Comparison of ENCODE assay signal across 12 cellular contexts in genomic region chr1:229407206-229408026, GRCh38. TPM values are rescaled to one million over a fixed set of nuclear protein-coding genes. Genes with fewer than 3 reads are reported as not detected.
DNase-seq lines count a peak whose midpoint lies in the region; ATAC-seq and TF ChIP-seq lines count a peak whose summit lies in the region.
"Had no signal": no experiment of that assay in that cellular context is flagged by ENCODE, and none has a peak within 500 bp of the region (broad histone marks: within the 10 kb centered on the region; RNA-seq: fewer than 3 reads in every experiment).

No MANE protein-coding gene starts in this region.

- no peaks in the 10 kb centered on the region for H3K9me3 Mint-ChIP-seq in activated T-cell treated with anti-CD3 and anti-CD28 coated beads, Interleukin-2, amount 50 U/mL, for 4 hours

- TF ChIP-seq CTCF in gastrocnemius medialis (IDR thresholded peaks at IDR 0.05 in 4 of 5, conservative IDR thresholded peaks at IDR 0.05 in 1 of 5), result no peak

- H3K27me3 ChIP-seq in gastrocnemius medialis, result no peaks in the 10 kb centered on the region

- peak overlapping the region; percentile 89 to 95 (median 92) for H3K27ac ChIP-seq in gastrocnemius medialis
- H3K27ac ChIP-seq: epithelial cell of prostate had no signal

- H3K4me1 ChIP-seq in ES-I3 (ENCODE audit: insufficient read depth, low read length) (peaks cover 35% of the 10 kb centered on the region), gastrocnemius medialis (peaks cover 51 to 52% of the 10 kb centered on the region in 2 donors)

- peaks cover 68% of the 10 kb centered on the region for H3K27me3 Mint-ChIP-seq in activated T-cell treated with anti-CD3 and anti-CD28 coated beads, Interleukin-2, amount 50 U/mL, for 4 hours (ENCODE audit: low read depth)

- H3K36me3 Mint-ChIP-seq in activated T-cell treated with anti-CD3 and anti-CD28 coated beads, Interleukin-2, amount 50 U/mL, for 4 hours (ENCODE audit: insufficient read depth), result no peaks in the 10 kb centered on the region

- peaks cover 13% of the 10 kb centered on the region for H3K4me1 Mint-ChIP-seq in activated T-cell treated with anti-CD3 and anti-CD28 coated beads, Interleukin-2, amount 50 U/mL, for 4 hours (ENCODE audit: low read depth)

- H3K9me3 ChIP-seq in ES-I3 (ENCODE audit: control insufficient read depth, insufficient read depth, low read length) (no peaks in the 10 kb centered on the region), gastrocnemius medialis (no peaks in the 10 kb centered on the region)

- TF ChIP-seq POLR2A in gastrocnemius medialis (IDR thresholded peaks at IDR 0.05), result no peak

- intact Hi-C loops in gastrocnemius medialis (cut with DNase I; ENCODE audit: low total_unique reads), result loop anchor here (1.0 to 2.0 kb wide), 4 partner anchors 28 to 137 kb away; partner anchors contain the start of genes CCSAP and RAB4A

- H3K4me3 ChIP-seq in iPS-11a (ENCODE audit: low read depth, low read length) (peak overlapping the region; percentile 31), gastrocnemius medialis (peak overlapping the region in 3 of 4 donors; percentile 39 to 57 (median 42))

- ATAC-seq in activated T-cell treated with anti-CD3 and anti-CD28 coated beads, Interleukin-2, amount 50 U/mL, for 4 hours, result peak; percentile 19 to 38
- ATAC-seq in gastrocnemius medialis, result no peak
- ATAC-seq: activated CD4-positive, CD25-positive, alpha-beta regulatory T cell treated with anti-CD3 and anti-CD28 coated beads, Interleukin-2, amount 50 U/mL, for 24 hours had no signal

- H3K9ac ChIP-seq in ES-I3 (ENCODE audit: low read depth, low read length), result peak overlapping the region; percentile 54; the same call in 1 of the 2 replicates

- no peak for DNase-seq in activated T-cell treated with anti-CD3 and anti-CD28 coated beads, Interleukin-2, amount 50 U/mL, for 4 hours
- DNase-seq in gastrocnemius medialis (peak in 1 of 2 donors; percentile 25), medulla oblongata (ENCODE audit: extremely low spot score) (no peak), DMS53 treated with DMSO at 0.1 percent for 48 hours (lab: John Stamatoyannopoulos, UW; ENCODE audit: unreplicated experiment) (no peak), mucosa of gallbladder (ENCODE audit: low spot score) (no peak), H4 (ENCODE audit: low spot score) (no peak)
- DNase-seq: NCI-H446 treated with DMSO at 0.1 percent for 48 hours, small intestine had no signal

- in situ Hi-C loops in gastrocnemius medialis (cut with MboI; ENCODE audit: low sequenced_read_pairs in 4 of 4), result no loop called here

- peak overlapping the region; percentile 62 for H3K4me3 Mint-ChIP-seq in activated T-cell treated with anti-CD3 and anti-CD28 coated beads, Interleukin-2, amount 50 U/mL, for 4 hours

- H3K36me3 ChIP-seq in ES-I3 (ENCODE audit: insufficient read depth, low read length) (no peaks in the 10 kb centered on the region), gastrocnemius medialis (no peaks in the 10 kb centered on the region)

RNA-seq across cellular contexts. Expression of gene ACTA1, which starts 26.5 kb away (rescaled TPM):
- total RNA-seq in activated T-cell treated with anti-CD3 and anti-CD28 coated beads, Interleukin-2, amount 50 U/mL, for 4 hours, result not detected
- total RNA-seq in gastrocnemius medialis, result over 10,000 TPM in 3 of 4 donors, 1,000 to 10,000 TPM in 1; 2,912 to 35,934 (median 16,282) TPM
- total RNA-seq in mucosa of gallbladder, result 0.17 TPM
- not detected in 2 replicates for total RNA-seq in H4 (2014; rRNA removed; shearing (Covaris generic))

Comparison
In these comparisons a context has a peak if more than half of its experiments do, and no peak if none do; other contexts are left out.
1. ATAC-seq: peak in activated T-cell treated with anti-CD3 and anti-CD28 coated beads, Interleukin-2, amount 50 U/mL, for 4 hours (2 of 2); none in gastrocnemius medialis (0 of 2).
2. RNA of gene ACTA1, which starts 26.5 kb away (total RNA-seq): 2,912 to 35,934 TPM in gastrocnemius medialis; 0.17 TPM in mucosa of gallbladder (single experiment), not detected in activated T-cell treated with anti-CD3 and anti-CD28 coated beads, Interleukin-2, amount 50 U/mL, for 4 hours and not detected in H4; every median in the first group is over 1,000 times any median in the second.